ENCODE assay signal across 8 cellular contexts in genomic region chr19:2168619-2169424, GRCh38. TPM values are rescaled to one million over a fixed set of nuclear protein-coding genes. Genes with fewer than 3 reads are reported as not detected.
A peak's percentile ranks its signal among the peaks of the same experiment; 100 is the strongest.
DNase-seq lines count a peak whose midpoint lies in the region; ATAC-seq, FAIRE-seq and TF ChIP-seq lines count a peak whose summit lies in the region.

No MANE protein-coding gene starts in this region.

- TF ChIP-seq POLR2A in GM12892 (IDR thresholded peaks at IDR 0.05; ENCODE audit: low read depth, low read length): peak; percentile 68; the same call in 1 of the 2 replicates

- peak overlapping the region; percentile 89 for H3K27ac ChIP-seq in muscle layer of duodenum (ENCODE audit: low read length)

- H3K4me3 Mint-ChIP-seq in stimulated activated effector memory CD8-positive, alpha-beta T cell treated with anti-CD3 and anti-CD28 coated beads, Interleukin-12 subunit alpha, Interleukin-12 subunit beta, amount 100 ng/mL, for 72 hours: peak overlapping the region; percentile 90

- peak; percentile 40 for ATAC-seq in HG02588 (IDR thresholded peaks at IDR 0.05; ENCODE audit: unreplicated experiment)
- ATAC-seq in stimulated activated effector memory CD8-positive, alpha-beta T cell treated with anti-CD3 and anti-CD28 coated beads, Interleukin-12 subunit alpha, Interleukin-12 subunit beta, amount 100 ng/mL, for 72 hours: peak; percentile 82

- no peaks in the 10 kb centered on the region for H3K9me3 Mint-ChIP-seq in stimulated activated effector memory CD8-positive, alpha-beta T cell treated with anti-CD3 and anti-CD28 coated beads, Interleukin-12 subunit alpha, Interleukin-12 subunit beta, amount 100 ng/mL, for 72 hours

- H3K27me3 ChIP-seq in muscle layer of duodenum (ENCODE audit: low read depth, low read length): no peaks in the 10 kb centered on the region

- peaks cover 68% of the 10 kb centered on the region for H3K4me1 Mint-ChIP-seq in stimulated activated effector memory CD8-positive, alpha-beta T cell treated with anti-CD3 and anti-CD28 coated beads, Interleukin-12 subunit alpha, Interleukin-12 subunit beta, amount 100 ng/mL, for 72 hours

- no peak for TF ChIP-seq CTCF in epithelial cell of proximal tubule (conservative IDR thresholded peaks at IDR 0.05; ENCODE audit: low read depth, low read length)

- H3K9me3 ChIP-seq in muscle layer of duodenum (ENCODE audit: control insufficient read depth in 1 of 2, low read length in 2 of 2): no peaks in the 10 kb centered on the region

- FAIRE-seq in GM12892 (lab: Jason Lieb, UNC): peak; percentile 96

- H3K4me1 ChIP-seq in muscle layer of duodenum (ENCODE audit: control insufficient read depth in 1 of 2, insufficient read depth in 2 of 2, low read length in 2 of 2): peaks cover 38 to 63% of the 10 kb centered on the region in 2 donors

- DNase-seq in GM12892 (ENCODE audit: insufficient read length) (peak; percentile 58), NCI-H226 (peak; percentile 100), epithelial cell of proximal tubule (ENCODE audit: low read depth) (peak; percentile 90), NCI-H187 treated with DMSO at 0.1 percent for 48 hours (lab: John Stamatoyannopoulos, UW) (no peak)
- peak; percentile 59 for DNase-seq in activated CD8-positive, alpha-beta memory T cell treated with anti-CD3 and anti-CD28 coated beads, Interleukin-2, amount 50 U/mL, for 24 hours (ENCODE audit: extremely low read depth)
- peak; percentile 85 to 92 for DNase-seq in stimulated activated effector memory CD8-positive, alpha-beta T cell treated with anti-CD3 and anti-CD28 coated beads, Interleukin-12 subunit alpha, Interleukin-12 subunit beta, amount 100 ng/mL, for 72 hours (ENCODE audit: low spot score in 2 of 2)

- no peak overlapping the region for H3K4me3 ChIP-seq in epithelial cell of proximal tubule (ENCODE audit: low read depth, low read length)
- peak overlapping the region; percentile 30 to 45 for H3K4me3 ChIP-seq in muscle layer of duodenum (ENCODE audit: low read depth in 1 of 2, low read length in 2 of 2)

- H3K36me3 Mint-ChIP-seq in stimulated activated effector memory CD8-positive, alpha-beta T cell treated with anti-CD3 and anti-CD28 coated beads, Interleukin-12 subunit alpha, Interleukin-12 subunit beta, amount 100 ng/mL, for 72 hours: peaks cover 86% of the 10 kb centered on the region

- H3K36me3 ChIP-seq in muscle layer of duodenum (ENCODE audit: control insufficient read depth in 1 of 2, insufficient read depth in 2 of 2, low read length in 2 of 2): no peaks in the 10 kb centered on the region

- H3K27ac Mint-ChIP-seq in stimulated activated effector memory CD8-positive, alpha-beta T cell treated with anti-CD3 and anti-CD28 coated beads, Interleukin-12 subunit alpha, Interleukin-12 subunit beta, amount 100 ng/mL, for 72 hours: peak overlapping the region; percentile 95

RNA-seq across cellular contexts. Expression of gene DOT1L, which starts 5.1 kb away (rescaled TPM):
- polyA plus RNA-seq in GM12892 (2012; ENCODE audit: missing spikeins): 12.6 TPM
- total RNA-seq in epithelial cell of proximal tubule: 13.8 and 36.6 TPM in 2 replicates

RNA-seq across cellular contexts. Expression of gene AP3D1, which starts 17.5 kb away (rescaled TPM):
- polyA plus RNA-seq in GM12892 (2012; ENCODE audit: missing spikeins): 41.7 TPM
- total RNA-seq in epithelial cell of proximal tubule: 101 and 141 TPM in 2 replicates
